In the genomic region with DNA sequence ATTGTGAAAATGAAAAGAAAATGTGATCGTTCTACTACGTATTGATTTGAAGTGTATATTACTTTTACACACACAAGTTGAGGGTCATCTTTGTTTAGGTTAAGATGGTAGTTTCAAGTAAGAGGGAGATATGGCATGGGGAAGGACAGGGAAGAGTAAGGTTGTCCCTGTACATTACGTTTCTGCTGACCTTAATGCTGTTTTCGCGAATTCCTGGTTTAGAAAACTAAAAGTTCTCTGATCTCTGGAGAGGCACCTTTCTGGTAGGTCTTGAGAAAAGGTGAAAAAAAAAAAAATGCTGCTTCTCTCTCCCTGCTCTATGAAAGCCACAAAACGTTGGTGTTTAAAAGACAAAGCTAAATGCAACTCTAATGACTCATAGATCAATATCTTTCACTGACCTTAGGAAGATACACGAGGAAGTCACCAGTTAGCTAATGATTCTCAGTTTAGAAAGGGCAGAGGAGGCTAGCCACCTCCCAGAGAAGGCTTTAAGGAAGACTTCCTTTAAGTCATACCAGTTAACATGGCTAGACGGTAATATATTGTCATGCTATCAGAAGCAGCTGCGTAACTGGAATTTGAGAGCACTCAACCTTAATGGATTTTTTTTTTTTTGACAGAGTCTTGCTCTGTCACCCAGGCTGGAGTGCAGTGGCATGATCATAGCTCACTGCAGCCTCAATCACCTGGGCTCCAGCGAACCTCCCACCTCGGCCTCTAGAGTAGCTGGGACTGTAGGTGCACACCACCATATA, we compare ENCODE assay signal across 1 cellular context.
A peak's percentile ranks its signal among the peaks of the same experiment; 100 is the strongest.
TF ChIP-seq lines count a peak whose summit lies in the region.

No MANE protein-coding gene starts in this region.

TF ChIP-seq in K562, 482 proteins besides CTCF, POLR2A, EP300 and RAD21 (continued from another document and continues in another):
- TF ChIP-seq ZNF395 (CRISPR knock-in tag; IDR thresholded peaks at IDR 0.05) (peak; percentile 86), ZNF77 (CRISPR knock-in tag; IDR thresholded peaks at IDR 0.05) (no peak), ZEB2 (IDR thresholded peaks at IDR 0.05) (peak; percentile 88), NFE2 (IDR thresholded peaks at IDR 0.05; ENCODE audit: low read depth) (peak; percentile 35; the same call in 1 of the 2 replicates), PYGO2 (tag; IDR thresholded peaks at IDR 0.05) (0 out of 2 replicates have a peak, but pooled peaks have one; percentile 47), CREB3L1 (IDR thresholded peaks at IDR 0.05; ENCODE audit: borderline replicate concordance, low read depth) (peak; percentile 57; the same call in 1 of the 2 replicates), SMARCC2 (IDR thresholded peaks at IDR 0.05; ENCODE audit: low read depth) (peak; percentile 98), SPI1 (IDR thresholded peaks at IDR 0.05; ENCODE audit: borderline replicate concordance, low read depth, low read length) (peak; percentile 48; the same call in 1 of the 2 replicates), ZNF639 (CRISPR knock-in tag; conservative IDR thresholded peaks at IDR 0.05 in 1 of 2, IDR thresholded peaks at IDR 0.05 in 1 of 2) (peak in 1 of 2 experiments; percentile 91; a peak in 1 of 4 replicates), ZNF740 (CRISPR knock-in tag; IDR thresholded peaks at IDR 0.05) (no peak), ZNF740 (tag; IDR thresholded peaks at IDR 0.05) (peak in 1 of 2 experiments; percentile 64; a peak in 1 of 4 replicates), JUNB (CRISPR knock-in tag; conservative IDR thresholded peaks at IDR 0.05) (peak; percentile 64), PKNOX1 (IDR thresholded peaks at IDR 0.05) (peak; percentile 64; the same call in 1 of the 2 replicates), MYC (IDR thresholded peaks at IDR 0.05; ENCODE audit: low read depth, low read length) (peak; percentile 85), MYC (CRISPR knock-in tag; IDR thresholded peaks at IDR 0.05; ENCODE audit: borderline replicate concordance, low read depth) (no peak), KHSRP (IDR thresholded peaks at IDR 0.05) (0 out of 2 replicates have a peak, but pooled peaks have one; percentile 7), TRIM28 (IDR thresholded peaks at IDR 0.05) (peak; percentile 68), PHF8 (IDR thresholded peaks at IDR 0.05; ENCODE audit: borderline replicate concordance, low read length) (peak; percentile 18; the same call in 1 of the 2 replicates), STAG1 (CRISPR knock-in tag; IDR thresholded peaks at IDR 0.05; ENCODE audit: borderline replicate concordance) (no peak), RFX7 (CRISPR knock-in tag; IDR thresholded peaks at IDR 0.05) (no peak), NCOA6 (IDR thresholded peaks at IDR 0.05) (0 out of 2 replicates have a peak, but pooled peaks have one; percentile 5), ARID1B (IDR thresholded peaks at IDR 0.05) (peak; percentile 93), ATF6 (CRISPR knock-in tag; IDR thresholded peaks at IDR 0.05) (0 out of 2 replicates have a peak, but pooled peaks have one; percentile 16), RBFOX2 (IDR thresholded peaks at IDR 0.05; ENCODE audit: low read depth, low read length) (peak; percentile 58), ZNF197 (CRISPR knock-in tag; IDR thresholded peaks at IDR 0.05; ENCODE audit: low read depth) (0 out of 2 replicates have a peak, but pooled peaks have one; percentile 27), ZNF57 (CRISPR knock-in tag; IDR thresholded peaks at IDR 0.05) (0 out of 2 replicates have a peak, but pooled peaks have one; percentile 14), KLF16 (IDR thresholded peaks at IDR 0.05) (peak; percentile 61; the same call in 1 of the 2 replicates), MCM5 (IDR thresholded peaks at IDR 0.05; ENCODE audit: low read depth) (no peak), ZNF165 (CRISPR knock-in tag; IDR thresholded peaks at IDR 0.05; ENCODE audit: borderline replicate concordance) (no peak), ZNF644 (tag; IDR thresholded peaks at IDR 0.05; ENCODE audit: low read depth) (peak; percentile 87; the same call in 1 of the 2 replicates), KDM5B (IDR thresholded peaks at IDR 0.05; ENCODE audit: insufficient replicate concordance, low read depth, low read length) (peak; percentile 66), MYNN (IDR thresholded peaks at IDR 0.05) (0 out of 2 replicates have a peak, but pooled peaks have one; percentile 67), MYNN (CRISPR knock-in tag; IDR thresholded peaks at IDR 0.05) (no peak), THAP12 (CRISPR knock-in tag; IDR thresholded peaks at IDR 0.05) (0 out of 2 replicates have a peak, but pooled peaks have one; percentile 29), CGGBP1 (CRISPR knock-in tag; IDR thresholded peaks at IDR 0.05) (no peak), NBN (IDR thresholded peaks at IDR 0.05; ENCODE audit: low read depth) (peak; percentile 97), ZNF764 (CRISPR knock-in tag; IDR thresholded peaks at IDR 0.05; ENCODE audit: low read depth) (no peak), NFATC3 (IDR thresholded peaks at IDR 0.05) (peak; percentile 77; the same call in 1 of the 2 replicates), KAT2B (IDR thresholded peaks at IDR 0.05; ENCODE audit: low read depth, low read length) (no peak), HSF4 (CRISPR knock-in tag; IDR thresholded peaks at IDR 0.05; ENCODE audit: borderline replicate concordance) (0 out of 2 replicates have a peak, but pooled peaks have one; percentile 37), MEIS2 (IDR thresholded peaks at IDR 0.05; ENCODE audit: partially characterized antibody) (peak; percentile 85), SAFB (IDR thresholded peaks at IDR 0.05; ENCODE audit: borderline replicate concordance, low read depth, low read length) (no peak), THRAP3 (IDR thresholded peaks at IDR 0.05; ENCODE audit: borderline replicate concordance) (0 out of 2 replicates have a peak, but pooled peaks have one; percentile 60), TBL1XR1 (IDR thresholded peaks at IDR 0.05; ENCODE audit: low read length in 2 of 2) (peak in 1 of 2 experiments; percentile 89; a peak in 2 of 4 replicates), HDAC1 (IDR thresholded peaks at IDR 0.05) (peak in 1 of 2 experiments; percentile 65; a peak in 1 of 4 replicates)
- TF ChIP-seq, protein P1, sequence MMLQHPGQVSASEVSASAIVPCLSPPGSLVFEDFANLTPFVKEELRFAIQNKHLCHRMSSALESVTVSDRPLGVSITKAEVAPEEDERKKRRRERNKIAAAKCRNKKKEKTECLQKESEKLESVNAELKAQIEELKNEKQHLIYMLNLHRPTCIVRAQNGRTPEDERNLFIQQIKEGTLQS (IDR thresholded peaks at IDR 0.05), result peak; percentile 98
- TF ChIP-seq, protein P1 (CRISPR knock-in tag; conservative IDR thresholded peaks at IDR 0.05), result peak; percentile 95; the same call in 1 of the 2 replicates
- TF ChIP-seq, protein P2, sequence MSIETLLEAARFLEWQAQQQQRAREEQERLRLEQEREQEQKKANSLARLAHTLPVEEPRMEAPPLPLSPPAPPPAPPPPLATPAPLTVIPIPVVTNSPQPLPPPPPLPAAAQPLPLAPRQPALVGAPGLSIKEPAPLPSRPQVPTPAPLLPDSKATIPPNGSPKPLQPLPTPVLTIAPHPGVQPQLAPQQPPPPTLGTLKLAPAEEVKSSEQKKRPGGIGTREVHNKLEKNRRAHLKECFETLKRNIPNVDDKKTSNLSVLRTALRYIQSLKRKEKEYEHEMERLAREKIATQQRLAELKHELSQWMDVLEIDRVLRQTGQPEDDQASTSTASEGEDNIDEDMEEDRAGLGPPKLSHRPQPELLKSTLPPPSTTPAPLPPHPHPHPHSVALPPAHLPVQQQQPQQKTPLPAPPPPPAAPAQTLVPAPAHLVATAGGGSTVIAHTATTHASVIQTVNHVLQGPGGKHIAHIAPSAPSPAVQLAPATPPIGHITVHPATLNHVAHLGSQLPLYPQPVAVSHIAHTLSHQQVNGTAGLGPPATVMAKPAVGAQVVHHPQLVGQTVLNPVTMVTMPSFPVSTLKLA (conservative IDR thresholded peaks at IDR 0.05), result peak; percentile 54 to 81; a peak in 3 of 4 replicates
